8 cellular contexts compared by ENCODE assay signal in genomic region chr14:67240978-67241415, GRCh38. TPM values are rescaled to one million over a fixed set of nuclear protein-coding genes. Genes with fewer than 3 reads are reported as not detected.
A peak's percentile ranks its signal among the peaks of the same experiment; 100 is the strongest.
DNase-seq lines count a peak whose midpoint lies in the region; ATAC-seq and TF ChIP-seq lines count a peak whose summit lies in the region.

No MANE protein-coding gene starts in this region.

- peak overlapping the region; percentile 91 for H3K9ac ChIP-seq in SK-N-SH

- peaks cover 27% of the 10 kb centered on the region for H3K4me1 Mint-ChIP-seq in activated naive CD8-positive, alpha-beta T cell (ENCODE audit: low read depth)
- peaks cover 18% of the 10 kb centered on the region for H3K4me1 Mint-ChIP-seq in osteocyte (ENCODE audit: unreplicated experiment)

- peaks cover 44% of the 10 kb centered on the region for H3K79me2 ChIP-seq in SK-N-SH (ENCODE audit: insufficient read depth)

- peaks cover 17% of the 10 kb centered on the region for H3F3A ChIP-seq in SK-N-SH (replicated peaks; ENCODE audit: insufficient read depth)

- H3K4me3 ChIP-seq in GM08714 (ENCODE audit: low read length): peak overlapping the region; percentile 88
- peak overlapping the region; percentile 86 for H3K4me3 ChIP-seq in NB4 (ENCODE audit: low read depth, low read length)
- H3K4me3 ChIP-seq in SK-N-SH (ENCODE audit: low read depth in 2 of 2, low read length in 1 of 2): peak overlapping the region; percentile 67 to 80
- peak overlapping the region; percentile 70 for H3K4me3 ChIP-seq in thymus (ENCODE audit: low read length)

- H3K27ac ChIP-seq in SK-N-SH (ENCODE audit: low read depth in 2 of 2, low read length in 1 of 2) (peak overlapping the region; percentile 89 to 94), thymus (ENCODE audit: low read depth) (peak overlapping the region; percentile 77)

- H3K4me1 ChIP-seq in SK-N-SH (ENCODE audit: control insufficient read depth in 1 of 2, insufficient read depth in 2 of 2, low read depth in 1 of 2, low read length in 1 of 2) (peaks cover 6% of the 10 kb centered on the region in 2 experiments; a peak in 3 of 4 replicates), thymus (ENCODE audit: control insufficient read depth, insufficient read depth, low read length) (peaks cover 4% of the 10 kb centered on the region)

- POLR2A ChIA-PET in SK-N-SH (lab: Yijun Ruan, JAX): no interaction called here

- no peaks in the 10 kb centered on the region for H3K36me3 Mint-ChIP-seq in activated naive CD8-positive, alpha-beta T cell
- no peaks in the 10 kb centered on the region for H3K36me3 Mint-ChIP-seq in osteocyte (ENCODE audit: unreplicated experiment)

- TF ChIP-seq CTCF in NB4 (IDR thresholded peaks at IDR 0.05; ENCODE audit: low read depth, low read length) (no peak), SK-N-SH (IDR thresholded peaks at IDR 0.05) (no peak), osteocyte (IDR thresholded peaks at IDR 0.05) (no peak)

- peak overlapping the region; percentile 99 for H2AFZ ChIP-seq in SK-N-SH (ENCODE audit: low read depth)

- ATAC-seq in HG02571 (IDR thresholded peaks at IDR 0.05; ENCODE audit: unreplicated experiment): peak; percentile 84

- H3K4me2 ChIP-seq in SK-N-SH: peak overlapping the region; percentile 94

- H3K27ac Mint-ChIP-seq in activated naive CD8-positive, alpha-beta T cell: peak overlapping the region; percentile 87
- H3K27ac Mint-ChIP-seq in osteocyte (ENCODE audit: unreplicated experiment): peak overlapping the region; percentile 92

- DNase-seq in NB4 (ENCODE audit: low read depth) (peak; percentile 97), SK-N-SH (peak; percentile 96), head of caudate nucleus (peak; percentile 88 to 98 (median 97)), osteocyte (ENCODE audit: extremely low spot score, unreplicated experiment) (peak; percentile 99)

- CTCF ChIA-PET in SK-N-SH (lab: Yijun Ruan, JAX): interaction anchor here (0.6 to 2.6 kb wide), 4 partner anchors 45 to 838 kb away, joined by 3 to 7 read pairs (median 4); partner anchors contain the start of genes ATP6V1D and EIF2S1

- H3K27me3 Mint-ChIP-seq in activated naive CD8-positive, alpha-beta T cell: no peaks in the 10 kb centered on the region
- peaks cover 8% of the 10 kb centered on the region for H3K27me3 Mint-ChIP-seq in osteocyte (ENCODE audit: unreplicated experiment)

- H3K9me2 ChIP-seq in SK-N-SH: no peaks in the 10 kb centered on the region

- peak overlapping the region; percentile 90 for H3K4me3 Mint-ChIP-seq in activated naive CD8-positive, alpha-beta T cell
- peak overlapping the region; percentile 88 for H3K4me3 Mint-ChIP-seq in osteocyte (ENCODE audit: unreplicated experiment)

- no peaks in the 10 kb centered on the region for H3K9me3 Mint-ChIP-seq in activated naive CD8-positive, alpha-beta T cell (ENCODE audit: low read depth)
- no peaks in the 10 kb centered on the region for H3K9me3 Mint-ChIP-seq in osteocyte (ENCODE audit: unreplicated experiment)

- no peaks in the 10 kb centered on the region for H3K9me3 ChIP-seq in SK-N-SH
- no peaks in the 10 kb centered on the region for H3K9me3 ChIP-seq in thymus (ENCODE audit: control insufficient read depth)

- TF ChIP-seq EP300 in SK-N-SH (IDR thresholded peaks at IDR 0.05; ENCODE audit: borderline replicate concordance in 1 of 2, low read depth in 1 of 2, low read length in 1 of 2): no peak

- WGBS in SK-N-SH (ENCODE audit: low lambda C conversion rate): 1% methylated on average over 19 of the region's 54 CpGs
- under 1% methylated on average over 54 of the region's 54 CpGs for WGBS in thymus

- TF ChIP-seq RAD21 in SK-N-SH (IDR thresholded peaks at IDR 0.05; ENCODE audit: low read length): no peak

- peaks cover 13% of the 10 kb centered on the region; the same call in 1 of the 2 replicates for H4K20me1 ChIP-seq in SK-N-SH (ENCODE audit: insufficient read depth)

- peak; percentile 48 for TF ChIP-seq POLR2A in NB4 (IDR thresholded peaks at IDR 0.05; ENCODE audit: extremely low read depth, insufficient read length)

- H3K27me3 ChIP-seq in SK-N-SH (ENCODE audit: insufficient read depth) (no peaks in the 10 kb centered on the region), thymus (ENCODE audit: control insufficient read depth, insufficient read depth) (peaks cover 2% of the 10 kb centered on the region)

- intact Hi-C loops in head of caudate nucleus (cut with DNase I): loop anchor here (5.0 kb wide), 3 partner anchors 36 to 734 kb away; partner anchors contain the start of genes ATP6V1D and GPHN

- H3K36me3 ChIP-seq in SK-N-SH (replicated peaks in 1 of 2; ENCODE audit: control insufficient read depth in 1 of 2, insufficient read depth in 2 of 2, low read length in 1 of 2) (no peaks in the 10 kb centered on the region), thymus (ENCODE audit: control insufficient read depth, insufficient read depth) (no peaks in the 10 kb centered on the region)

TF ChIP-seq in SK-N-SH, 30 proteins besides CTCF, POLR2A, EP300 and RAD21 (continues in another document):
- TF ChIP-seq TCF12 (IDR thresholded peaks at IDR 0.05) (no peak), NRF1 (IDR thresholded peaks at IDR 0.05; ENCODE audit: low read depth, low read length) (peak; percentile 72), USF1 (IDR thresholded peaks at IDR 0.05; ENCODE audit: borderline replicate concordance, low read depth) (no peak), SIN3A (IDR thresholded peaks at IDR 0.05; ENCODE audit: borderline replicate concordance, low read depth, low read length) (peak; percentile 23; the same call in 1 of the 2 replicates), TEAD4 (IDR thresholded peaks at IDR 0.05; ENCODE audit: borderline replicate concordance, insufficient read depth) (no peak), NFIC (IDR thresholded peaks at IDR 0.05; ENCODE audit: borderline replicate concordance) (no peak), IRF3 (IDR thresholded peaks at IDR 0.05; ENCODE audit: low read depth, low read length) (0 out of 2 replicates have a peak, but pooled peaks have one; percentile 3), ZBTB33 (IDR thresholded peaks at IDR 0.05; ENCODE audit: borderline replicate concordance, low read depth) (peak; percentile 92), GATA2 (CRISPR knock-in tag; IDR thresholded peaks at IDR 0.05) (no peak), GABPA (IDR thresholded peaks at IDR 0.05; ENCODE audit: low read depth) (no peak), PBX3 (IDR thresholded peaks at IDR 0.05) (no peak), MXI1 (IDR thresholded peaks at IDR 0.05; ENCODE audit: low read depth, low read length) (peak; percentile 43; the same call in 1 of the 2 replicates), MAX (IDR thresholded peaks at IDR 0.05; ENCODE audit: low read depth) (0 out of 2 replicates have a peak, but pooled peaks have one; percentile 6), CHD2 (IDR thresholded peaks at IDR 0.05; ENCODE audit: low read length, partially characterized antibody) (peak; percentile 90)

RNA-seq across cellular contexts. Expression of gene PALS1, which starts 0.2 kb away (rescaled TPM):
- polyA plus RNA-seq in SK-N-SH (2012; rRNA removed): 8.0 and 11.5 TPM in 2 replicates
- 13.3 and 14.5 TPM in 2 replicates for polyA plus RNA-seq in SK-N-SH (2012; cell fraction: cytosol; rRNA removed)
- 6.6 and 15.7 TPM in 2 replicates for polyA plus RNA-seq in SK-N-SH (2012; cell fraction: nucleus; rRNA removed)
- total RNA-seq in osteocyte: 11.5 and 12.4 TPM in 2 replicates
- polyA plus RNA-seq in thymus: 7.2 TPM

RNA-seq across cellular contexts. Expression of gene GARIN2, which starts 51.8 kb away (rescaled TPM):
- polyA plus RNA-seq in SK-N-SH (2012; rRNA removed) (0.05 and 0.13 TPM in 2 replicates), thymus (0.05 TPM)
- 0.03 TPM in 1 of 2 replicates, not detected in the other for polyA plus RNA-seq in SK-N-SH (2012; cell fraction: cytosol; rRNA removed)
- polyA plus RNA-seq in SK-N-SH (2012; cell fraction: nucleus; rRNA removed): 0.12 and 0.13 TPM in 2 replicates
- not detected in 2 replicates for total RNA-seq in osteocyte

Comparison
In these comparisons a context has a peak if more than half of its experiments do, and no peak if none do; other contexts are left out.
1. Peak in every context shown above with its lines: DNase-seq, ATAC-seq, H3K4me3 ChIP-seq and H3K27ac ChIP-seq.